In the genomic region with DNA sequence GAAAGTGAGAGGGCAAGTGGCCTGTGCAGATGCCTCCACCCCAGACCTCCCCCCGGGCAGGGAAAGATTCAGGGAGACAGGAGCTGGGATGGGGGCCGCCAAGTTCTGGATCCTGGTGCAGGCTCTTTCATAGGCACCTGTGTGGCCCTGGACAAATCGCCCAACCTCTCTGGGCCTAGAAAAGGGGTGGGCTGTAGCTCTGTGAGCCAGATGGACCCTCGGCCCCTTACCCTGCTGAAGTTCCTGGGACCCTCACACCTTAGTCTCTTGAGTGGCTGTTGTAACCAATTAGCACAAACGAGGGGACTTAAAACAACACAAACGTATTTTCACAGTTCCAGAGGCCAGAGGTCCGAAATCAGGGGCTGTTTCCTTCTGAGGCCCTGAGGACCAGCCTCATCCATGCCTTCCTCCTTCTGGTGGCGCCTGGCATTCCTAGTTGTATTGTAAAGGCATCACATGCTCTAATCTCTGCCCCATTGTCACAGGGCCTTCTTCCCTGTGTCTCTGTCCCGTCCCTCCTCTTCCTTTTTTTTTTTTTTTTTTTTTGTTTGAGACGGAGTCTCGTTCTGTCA, we compare ENCODE assay signal across 16 cellular contexts.
DNase-seq lines count a peak whose midpoint lies in the region; ATAC-seq and TF ChIP-seq lines count a peak whose summit lies in the region.
"Had no signal": no experiment of that assay in that cellular context is flagged by ENCODE, and none has a peak within 500 bp of the region (broad histone marks: within the 10 kb centered on the region; RNA-seq: fewer than 3 reads in every experiment).

No MANE protein-coding gene starts in this region.

- H3K36me3 ChIP-seq in Peyer's patch (peaks cover 0 to 92% (median 0%) of the 10 kb centered on the region in 3 donors), suprapubic skin (peaks cover 74% of the 10 kb centered on the region)

- H3K27ac Mint-ChIP-seq in activated naive CD8-positive, alpha-beta T cell, result peak overlapping the region; percentile 66
- no peak overlapping the region for H3K27ac Mint-ChIP-seq in activated naive CD8-positive, alpha-beta T cell treated with anti-CD3 and anti-CD28 coated beads, Interleukin-2, amount 50 U/mL, for 24 hours

- H3K4me3 ChIP-seq in Peyer's patch (no peak overlapping the region), suprapubic skin (no peak overlapping the region)
- H3K4me3 ChIP-seq: lung had no signal

- H3K9me3 Mint-ChIP-seq in activated naive CD8-positive, alpha-beta T cell (ENCODE audit: low read depth), result no peaks in the 10 kb centered on the region
- no peaks in the 10 kb centered on the region for H3K9me3 Mint-ChIP-seq in activated naive CD8-positive, alpha-beta T cell treated with anti-CD3 and anti-CD28 coated beads, Interleukin-2, amount 50 U/mL, for 24 hours

- TF ChIP-seq POLR2A in Peyer's patch (IDR thresholded peaks at IDR 0.05) (no peak), suprapubic skin (IDR thresholded peaks at IDR 0.05) (no peak)

- H3K27ac ChIP-seq in Peyer's patch, result peak overlapping the region in 1 of 4 donors; percentile 73
- H3K27ac ChIP-seq in suprapubic skin, result no peak overlapping the region

- peaks cover 8% of the 10 kb centered on the region for H3K4me1 Mint-ChIP-seq in activated naive CD8-positive, alpha-beta T cell (ENCODE audit: low read depth)
- H3K4me1 Mint-ChIP-seq in activated naive CD8-positive, alpha-beta T cell treated with anti-CD3 and anti-CD28 coated beads, Interleukin-2, amount 50 U/mL, for 24 hours, result peaks cover 15% of the 10 kb centered on the region

- no peak for ATAC-seq in activated naive CD8-positive, alpha-beta T cell treated with anti-CD3 and anti-CD28 coated beads, Interleukin-2, amount 50 U/mL, for 24 hours

- no peaks in the 10 kb centered on the region for H3K9me3 ChIP-seq in Peyer's patch
- no peaks in the 10 kb centered on the region for H3K9me3 ChIP-seq in suprapubic skin

- no peak for TF ChIP-seq EP300 in suprapubic skin (IDR thresholded peaks at IDR 0.05)

- WGBS in suprapubic skin, result 70% methylated on average over 8 of the region's 11 CpGs

- no peak for DNase-seq in activated naive CD8-positive, alpha-beta T cell treated with anti-CD3 and anti-CD28 coated beads, Interleukin-2, amount 50 U/mL, for 24 hours
- DNase-seq in Peyer's patch (peak in 2 of 3 donors; percentile 39 to 48), islet precursor cell (peak; percentile 45), suprapubic skin (ENCODE audit: low spot score in 2 of 2) (peak; percentile 53 to 54), cerebellar cortex (ENCODE audit: low spot score) (no peak), NCI-H146 (lab: John Stamatoyannopoulos, UW) (no peak), inferior parietal cortex (ENCODE audit: extremely low spot score) (no peak)
- DNase-seq: central memory CD4-positive, alpha-beta T cell; erythroblast; GDM1; HCEC 1CT; hippocampal formation; NCI-H1105; SIG-M5 had no signal

- H3K4me1 ChIP-seq in Peyer's patch (peaks cover 0 to 10% (median 4%) of the 10 kb centered on the region in 4 donors), suprapubic skin (peaks cover 23% of the 10 kb centered on the region)

- H3K27me3 ChIP-seq in Peyer's patch (no peaks in the 10 kb centered on the region), suprapubic skin (no peaks in the 10 kb centered on the region)

- TF ChIP-seq CTCF in Peyer's patch (IDR thresholded peaks at IDR 0.05) (no peak), suprapubic skin (IDR thresholded peaks at IDR 0.05) (no peak)

- no peak overlapping the region for H3K4me3 Mint-ChIP-seq in activated naive CD8-positive, alpha-beta T cell
- no peak overlapping the region for H3K4me3 Mint-ChIP-seq in activated naive CD8-positive, alpha-beta T cell treated with anti-CD3 and anti-CD28 coated beads, Interleukin-2, amount 50 U/mL, for 24 hours

- H3K36me3 Mint-ChIP-seq in activated naive CD8-positive, alpha-beta T cell, result no peaks in the 10 kb centered on the region
- H3K36me3 Mint-ChIP-seq in activated naive CD8-positive, alpha-beta T cell treated with anti-CD3 and anti-CD28 coated beads, Interleukin-2, amount 50 U/mL, for 24 hours (ENCODE audit: low read depth), result peaks cover 19% of the 10 kb centered on the region

- no peaks in the 10 kb centered on the region for H3K27me3 Mint-ChIP-seq in activated naive CD8-positive, alpha-beta T cell
- no peaks in the 10 kb centered on the region for H3K27me3 Mint-ChIP-seq in activated naive CD8-positive, alpha-beta T cell treated with anti-CD3 and anti-CD28 coated beads, Interleukin-2, amount 50 U/mL, for 24 hours

Comparison
In these comparisons a context has a peak if more than half of its experiments do, and no peak if none do; other contexts are left out.
1. DNase-seq: peak in Peyer's patch (2 of 3), islet precursor cell (single experiment) and suprapubic skin (2 of 2); none in activated naive CD8-positive, alpha-beta T cell treated with anti-CD3 and anti-CD28 coated beads, Interleukin-2, amount 50 U/mL, for 24 hours (single experiment), cerebellar cortex (single experiment), NCI-H146 (single experiment) and inferior parietal cortex (single experiment).